Comparison of ENCODE assay signal across 1 cellular context in genomic region chr2:110691612-110692258, GRCh38.
TF ChIP-seq lines count a peak whose summit lies in the region.

No MANE protein-coding gene starts in this region.

TF ChIP-seq in K562, 482 proteins besides CTCF, POLR2A, EP300 and RAD21 (continued from another document and continues in another):
- TF ChIP-seq ARID3A (IDR thresholded peaks at IDR 0.05; ENCODE audit: borderline replicate concordance, low read depth, low read length) (no peak), CBX2 (IDR thresholded peaks at IDR 0.05; ENCODE audit: insufficient read depth, low read length, poor library complexity, severe bottlenecking) (no peak), PCBP2 (IDR thresholded peaks at IDR 0.05; ENCODE audit: low read depth, low read length, poor library complexity, severe bottlenecking) (no peak), ZC3H4 (CRISPR knock-in tag; IDR thresholded peaks at IDR 0.05; ENCODE audit: borderline replicate concordance) (no peak), FOXJ3 (CRISPR knock-in tag; IDR thresholded peaks at IDR 0.05) (no peak), ZNF76 (CRISPR knock-in tag; IDR thresholded peaks at IDR 0.05; ENCODE audit: borderline replicate concordance) (no peak), PURB (CRISPR knock-in tag; IDR thresholded peaks at IDR 0.05; ENCODE audit: low read depth) (no peak), CEBPG (CRISPR knock-in tag; IDR thresholded peaks at IDR 0.05) (no peak), CEBPG (tag; conservative IDR thresholded peaks at IDR 0.05 in 1 of 2, IDR thresholded peaks at IDR 0.05 in 1 of 2) (no peak), ZNF12 (CRISPR knock-in tag; IDR thresholded peaks at IDR 0.05) (no peak), TARDBP (IDR thresholded peaks at IDR 0.05) (no peak), ZNF699 (CRISPR knock-in tag; IDR thresholded peaks at IDR 0.05; ENCODE audit: insufficient replicate concordance) (no peak), ASH1L (IDR thresholded peaks at IDR 0.05; ENCODE audit: borderline replicate concordance, low read depth, partially characterized antibody) (no peak), SP1 (CRISPR knock-in tag; IDR thresholded peaks at IDR 0.05) (no peak), POLR2G (IDR thresholded peaks at IDR 0.05; ENCODE audit: low read depth, low read length) (no peak), ZNF589 (CRISPR knock-in tag; IDR thresholded peaks at IDR 0.05; ENCODE audit: low read depth) (no peak), ZNF395 (CRISPR knock-in tag; IDR thresholded peaks at IDR 0.05) (no peak), ARNT (IDR thresholded peaks at IDR 0.05) (0 out of 4 replicates have a peak, but pooled peaks of 1 of the 2 experiments have one; percentile 25), HLTF (IDR thresholded peaks at IDR 0.05) (no peak), POLR3G (IDR thresholded peaks at IDR 0.05; ENCODE audit: extremely low read depth, insufficient read length, insufficient replicate concordance) (no peak), ZNF717 (CRISPR knock-in tag; IDR thresholded peaks at IDR 0.05) (no peak), WHSC1 (IDR thresholded peaks at IDR 0.05; ENCODE audit: low read length) (no peak), MAFF (IDR thresholded peaks at IDR 0.05; ENCODE audit: low read length) (no peak), ESRRA (IDR thresholded peaks at IDR 0.05; ENCODE audit: borderline replicate concordance, low read depth) (no peak), YBX1 (IDR thresholded peaks at IDR 0.05) (no peak), HDGF (IDR thresholded peaks at IDR 0.05) (no peak), SAP30 (IDR thresholded peaks at IDR 0.05; ENCODE audit: borderline replicate concordance, insufficient read depth, low read depth, low read length, poor library complexity, severe bottlenecking) (no peak), IRF1 (CRISPR knock-in tag; IDR thresholded peaks at IDR 0.05; ENCODE audit: borderline replicate concordance) (no peak), RNF219 (CRISPR knock-in tag; IDR thresholded peaks at IDR 0.05) (no peak), MYBL2 (IDR thresholded peaks at IDR 0.05; ENCODE audit: low read depth) (no peak), MYBL2 (CRISPR knock-in tag; IDR thresholded peaks at IDR 0.05; ENCODE audit: borderline replicate concordance) (no peak), MED1 (CRISPR knock-in tag; IDR thresholded peaks at IDR 0.05; ENCODE audit: borderline replicate concordance) (no peak), MIER1 (IDR thresholded peaks at IDR 0.05; ENCODE audit: low read depth) (no peak), CREB3L1 (IDR thresholded peaks at IDR 0.05; ENCODE audit: borderline replicate concordance, low read depth) (no peak), SMAD2 (IDR thresholded peaks at IDR 0.05; ENCODE audit: low read depth, low read length) (no peak), U2AF1 (optimal IDR thresholded peaks at IDR 0.05; ENCODE audit: low read depth, low read length) (no peak), SMC3 (conservative IDR thresholded peaks at IDR 0.05; ENCODE audit: insufficient read depth, low read depth, low read length) (no peak), ZNF311 (CRISPR knock-in tag; IDR thresholded peaks at IDR 0.05) (peak; percentile 60; the same call in 1 of the 2 replicates), NR4A1 (CRISPR knock-in tag; IDR thresholded peaks at IDR 0.05) (no peak), NR4A1 (tag; IDR thresholded peaks at IDR 0.05) (peak; percentile 96), RBM17 (IDR thresholded peaks at IDR 0.05; ENCODE audit: borderline replicate concordance, low read depth, low read length) (no peak), PREB (CRISPR knock-in tag; IDR thresholded peaks at IDR 0.05) (no peak), KDM5B (IDR thresholded peaks at IDR 0.05; ENCODE audit: insufficient replicate concordance, low read depth, low read length) (no peak), NCOA6 (IDR thresholded peaks at IDR 0.05) (no peak), ZNF253 (CRISPR knock-in tag; conservative IDR thresholded peaks at IDR 0.05) (no peak), GTF2F1 (IDR thresholded peaks at IDR 0.05; ENCODE audit: low read depth, low read length) (no peak)
- TF ChIP-seq, protein P1, sequence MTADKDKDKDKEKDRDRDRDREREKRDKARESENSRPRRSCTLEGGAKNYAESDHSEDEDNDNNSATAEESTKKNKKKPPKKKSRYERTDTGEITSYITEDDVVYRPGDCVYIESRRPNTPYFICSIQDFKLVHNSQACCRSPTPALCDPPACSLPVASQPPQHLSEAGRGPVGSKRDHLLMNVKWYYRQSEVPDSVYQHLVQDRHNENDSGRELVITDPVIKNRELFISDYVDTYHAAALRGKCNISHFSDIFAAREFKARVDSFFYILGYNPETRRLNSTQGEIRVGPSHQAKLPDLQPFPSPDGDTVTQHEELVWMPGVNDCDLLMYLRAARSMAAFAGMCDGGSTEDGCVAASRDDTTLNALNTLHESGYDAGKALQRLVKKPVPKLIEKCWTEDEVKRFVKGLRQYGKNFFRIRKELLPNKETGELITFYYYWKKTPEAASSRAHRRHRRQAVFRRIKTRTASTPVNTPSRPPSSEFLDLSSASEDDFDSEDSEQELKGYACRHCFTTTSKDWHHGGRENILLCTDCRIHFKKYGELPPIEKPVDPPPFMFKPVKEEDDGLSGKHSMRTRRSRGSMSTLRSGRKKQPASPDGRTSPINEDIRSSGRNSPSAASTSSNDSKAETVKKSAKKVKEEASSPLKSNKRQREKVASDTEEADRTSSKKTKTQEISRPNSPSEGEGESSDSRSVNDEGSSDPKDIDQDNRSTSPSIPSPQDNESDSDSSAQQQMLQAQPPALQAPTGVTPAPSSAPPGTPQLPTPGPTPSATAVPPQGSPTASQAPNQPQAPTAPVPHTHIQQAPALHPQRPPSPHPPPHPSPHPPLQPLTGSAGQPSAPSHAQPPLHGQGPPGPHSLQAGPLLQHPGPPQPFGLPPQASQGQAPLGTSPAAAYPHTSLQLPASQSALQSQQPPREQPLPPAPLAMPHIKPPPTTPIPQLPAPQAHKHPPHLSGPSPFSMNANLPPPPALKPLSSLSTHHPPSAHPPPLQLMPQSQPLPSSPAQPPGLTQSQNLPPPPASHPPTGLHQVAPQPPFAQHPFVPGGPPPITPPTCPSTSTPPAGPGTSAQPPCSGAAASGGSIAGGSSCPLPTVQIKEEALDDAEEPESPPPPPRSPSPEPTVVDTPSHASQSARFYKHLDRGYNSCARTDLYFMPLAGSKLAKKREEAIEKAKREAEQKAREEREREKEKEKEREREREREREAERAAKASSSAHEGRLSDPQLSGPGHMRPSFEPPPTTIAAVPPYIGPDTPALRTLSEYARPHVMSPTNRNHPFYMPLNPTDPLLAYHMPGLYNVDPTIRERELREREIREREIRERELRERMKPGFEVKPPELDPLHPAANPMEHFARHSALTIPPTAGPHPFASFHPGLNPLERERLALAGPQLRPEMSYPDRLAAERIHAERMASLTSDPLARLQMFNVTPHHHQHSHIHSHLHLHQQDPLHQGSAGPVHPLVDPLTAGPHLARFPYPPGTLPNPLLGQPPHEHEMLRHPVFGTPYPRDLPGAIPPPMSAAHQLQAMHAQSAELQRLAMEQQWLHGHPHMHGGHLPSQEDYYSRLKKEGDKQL (CRISPR knock-in tag; IDR thresholded peaks at IDR 0.05; ENCODE audit: borderline replicate concordance): no peak
- TF ChIP-seq, protein P2, sequence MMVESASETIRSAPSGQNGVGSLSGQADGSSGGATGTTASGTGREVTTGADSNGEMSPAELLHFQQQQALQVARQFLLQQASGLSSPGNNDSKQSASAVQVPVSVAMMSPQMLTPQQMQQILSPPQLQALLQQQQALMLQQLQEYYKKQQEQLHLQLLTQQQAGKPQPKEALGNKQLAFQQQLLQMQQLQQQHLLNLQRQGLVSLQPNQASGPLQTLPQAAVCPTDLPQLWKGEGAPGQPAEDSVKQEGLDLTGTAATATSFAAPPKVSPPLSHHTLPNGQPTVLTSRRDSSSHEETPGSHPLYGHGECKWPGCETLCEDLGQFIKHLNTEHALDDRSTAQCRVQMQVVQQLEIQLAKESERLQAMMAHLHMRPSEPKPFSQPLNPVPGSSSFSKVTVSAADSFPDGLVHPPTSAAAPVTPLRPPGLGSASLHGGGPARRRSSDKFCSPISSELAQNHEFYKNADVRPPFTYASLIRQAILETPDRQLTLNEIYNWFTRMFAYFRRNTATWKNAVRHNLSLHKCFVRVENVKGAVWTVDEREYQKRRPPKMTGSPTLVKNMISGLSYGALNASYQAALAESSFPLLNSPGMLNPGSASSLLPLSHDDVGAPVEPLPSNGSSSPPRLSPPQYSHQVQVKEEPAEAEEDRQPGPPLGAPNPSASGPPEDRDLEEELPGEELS (CRISPR knock-in tag; IDR thresholded peaks at IDR 0.05; ENCODE audit: borderline replicate concordance): no peak
- TF ChIP-seq, protein P3, sequence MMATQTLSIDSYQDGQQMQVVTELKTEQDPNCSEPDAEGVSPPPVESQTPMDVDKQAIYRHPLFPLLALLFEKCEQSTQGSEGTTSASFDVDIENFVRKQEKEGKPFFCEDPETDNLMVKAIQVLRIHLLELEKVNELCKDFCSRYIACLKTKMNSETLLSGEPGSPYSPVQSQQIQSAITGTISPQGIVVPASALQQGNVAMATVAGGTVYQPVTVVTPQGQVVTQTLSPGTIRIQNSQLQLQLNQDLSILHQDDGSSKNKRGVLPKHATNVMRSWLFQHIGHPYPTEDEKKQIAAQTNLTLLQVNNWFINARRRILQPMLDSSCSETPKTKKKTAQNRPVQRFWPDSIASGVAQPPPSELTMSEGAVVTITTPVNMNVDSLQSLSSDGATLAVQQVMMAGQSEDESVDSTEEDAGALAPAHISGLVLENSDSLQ (IDR thresholded peaks at IDR 0.05): no peak
- TF ChIP-seq, protein P4, sequence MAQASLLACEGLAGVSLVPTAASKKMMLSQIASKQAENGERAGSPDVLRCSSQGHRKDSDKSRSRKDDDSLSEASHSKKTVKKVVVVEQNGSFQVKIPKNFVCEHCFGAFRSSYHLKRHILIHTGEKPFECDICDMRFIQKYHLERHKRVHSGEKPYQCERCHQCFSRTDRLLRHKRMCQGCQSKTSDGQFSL (CRISPR knock-in tag; IDR thresholded peaks at IDR 0.05): no peak
- TF ChIP-seq, protein P4 (tag; IDR thresholded peaks at IDR 0.05): peak in 1 of 2 experiments; percentile 46; a peak in 1 of 4 replicates
